Comparison of ENCODE assay signal across 8 cellular contexts in genomic region chr20:54207053-54207742, GRCh38. TPM values are rescaled to one million over a fixed set of nuclear protein-coding genes. Genes with fewer than 3 reads are reported as not detected.
DNase-seq lines count a peak whose midpoint lies in the region; ATAC-seq and TF ChIP-seq lines count a peak whose summit lies in the region.

No MANE protein-coding gene starts in this region.

- H3K9ac ChIP-seq in fibroblast of lung (ENCODE audit: insufficient read depth, low read length) = peak overlapping the region; percentile 100

- TF ChIP-seq CTCF in RWPE2 (IDR thresholded peaks at IDR 0.05; ENCODE audit: poor library complexity, severe bottlenecking) (no peak), fibroblast of lung (conservative IDR thresholded peaks at IDR 0.05 in 1 of 2, IDR thresholded peaks at IDR 0.05 in 1 of 2; ENCODE audit: low read depth in 1 of 2, low read length in 2 of 2) (no peak)

- H3K4me3 ChIP-seq in RWPE2 (ENCODE audit: severe bottlenecking) (peak overlapping the region; percentile 88), fibroblast of lung (replicated peaks in 1 of 4; ENCODE audit: control extremely low read depth in 1 of 4, insufficient read depth in 1 of 4, low read depth in 3 of 4, low read length in 4 of 4) (peak overlapping the region in 2 of 4 experiments; percentile 79 to 95), skeletal muscle cell (ENCODE audit: low read depth, low read length) (peak overlapping the region; percentile 82)

- H3K4me2 ChIP-seq in fibroblast of lung (ENCODE audit: extremely low read depth, insufficient read depth, low read length) = peak overlapping the region; percentile 98

- no peak for DNase-seq in RWPE2 (ENCODE audit: low spot score)
- DNase-seq in fibroblast of lung (ENCODE audit: low read depth in 2 of 2) = no peak
- no peak for DNase-seq in skeletal muscle cell (ENCODE audit: low read depth)
- no peak for DNase-seq in AG20443 (ENCODE audit: low spot score)
- DNase-seq in NCI-H146 treated with DMSO at 0.1 percent for 48 hours (lab: John Stamatoyannopoulos, UW; ENCODE audit: unreplicated experiment) = no peak
- no peak for DNase-seq in ACHN

- in situ Hi-C loops in ACHN (cut with HindIII; ENCODE audit: low pct_ligation_motif_present, low pct_unique_long_range_greater_than_20kb, low sequenced_read_pairs) = no loop called here

- H3K79me2 ChIP-seq in fibroblast of lung (ENCODE audit: control insufficient read depth, insufficient read depth, low read length) = peaks cover 27% of the 10 kb centered on the region

- peaks cover 22% of the 10 kb centered on the region for H3K36me3 ChIP-seq in RWPE2 (ENCODE audit: low read depth)
- no peaks in the 10 kb centered on the region for H3K36me3 ChIP-seq in fibroblast of lung (ENCODE audit: control insufficient read depth, insufficient read depth, low read length)

- ATAC-seq in GM19328 (IDR thresholded peaks at IDR 0.05; ENCODE audit: unreplicated experiment) = peak; percentile 10
- no peak for ATAC-seq in RWPE2 (ENCODE audit: low read depth)
- ATAC-seq in HG02938 (IDR thresholded peaks at IDR 0.05; ENCODE audit: unreplicated experiment) = no peak

- H3K9me3 ChIP-seq in RWPE2 (ENCODE audit: severe bottlenecking) (no peaks in the 10 kb centered on the region), fibroblast of lung (ENCODE audit: control insufficient read depth, insufficient read depth, low read depth, low read length) (no peaks in the 10 kb centered on the region)

- H2AFZ ChIP-seq in fibroblast of lung (ENCODE audit: low read length) = no peak overlapping the region

- no peaks in the 10 kb centered on the region for H3K27me3 ChIP-seq in RWPE2 (ENCODE audit: insufficient read depth, poor library complexity, severe bottlenecking)
- H3K27me3 ChIP-seq in fibroblast of lung (ENCODE audit: control insufficient read depth, insufficient read depth, low read length) = no peaks in the 10 kb centered on the region

- H3K27ac ChIP-seq in RWPE2 (ENCODE audit: poor library complexity, severe bottlenecking) (peak overlapping the region; percentile 56), fibroblast of lung (ENCODE audit: insufficient read depth, low read length) (peak overlapping the region; percentile 100)

- H4K20me1 ChIP-seq in fibroblast of lung (ENCODE audit: control insufficient read depth, extremely low read depth, insufficient read depth, low read length) = no peaks in the 10 kb centered on the region

- H3K4me1 ChIP-seq in RWPE2 (ENCODE audit: insufficient read depth, poor library complexity, severe bottlenecking) (peaks cover 5% of the 10 kb centered on the region), fibroblast of lung (ENCODE audit: control insufficient read depth, extremely low read depth, insufficient read depth, low read length) (no peaks in the 10 kb centered on the region)

RNA-seq across cellular contexts. Expression of gene PFDN4, which starts 0.7 kb away (rescaled TPM):
- total RNA-seq in fibroblast of lung = 86.7 and 148 TPM in 2 replicates
- polyA plus RNA-seq in fibroblast of lung = 59.7 and 87.0 TPM in 2 replicates
- 38.7 and 68.6 TPM in 2 replicates for polyA plus RNA-seq in fibroblast of lung (2012)
- 0.19 TPM in 1 of 2 replicates, not detected in the other for polyA minus RNA-seq in fibroblast of lung (ENCODE audit: low replicate concordance)

RNA-seq across cellular contexts. Expression of gene CYP24A1, which starts 33.4 kb away (rescaled TPM):
- total RNA-seq in fibroblast of lung = 0.26 TPM in 1 of 2 replicates, not detected in the other
- polyA plus RNA-seq in fibroblast of lung = not detected in 2 replicates
- polyA plus RNA-seq in fibroblast of lung (2012) = not detected in 2 replicates
- polyA minus RNA-seq in fibroblast of lung (ENCODE audit: low replicate concordance) = not detected in 2 replicates
